35 cellular contexts compared by ENCODE assay signal in the genomic region with DNA sequence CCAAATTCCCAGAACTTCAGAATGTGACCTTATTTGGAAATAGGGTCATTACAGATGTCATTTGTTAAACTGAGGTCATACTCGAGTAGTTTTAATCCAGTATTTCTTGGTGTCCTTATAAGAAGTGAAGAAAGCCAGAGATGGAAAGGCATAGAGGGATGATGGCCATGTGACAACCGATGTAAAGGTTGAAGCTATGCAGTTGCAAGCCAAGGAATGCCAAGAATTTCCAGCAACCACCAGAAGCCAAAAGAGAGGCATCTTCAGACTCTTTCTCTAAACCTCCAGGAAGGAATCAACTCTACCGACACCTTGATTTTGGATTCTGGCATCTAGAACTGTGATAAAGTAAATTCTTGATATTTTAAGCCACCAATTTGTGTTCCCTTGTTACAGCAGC.
DNase-seq lines count a peak whose midpoint lies in the region; ATAC-seq and TF ChIP-seq lines count a peak whose summit lies in the region.
"Had no signal": no experiment of that assay in that cellular context is flagged by ENCODE, and none has a peak within 500 bp of the region (broad histone marks: within the 10 kb centered on the region; RNA-seq: fewer than 3 reads in every experiment).

No MANE protein-coding gene starts in this region.

- DNase-seq in EL (peak; percentile 58), SK-MEL-5 (ENCODE audit: low read depth, low spot score) (peak; percentile 37), foreskin melanocyte (peak; percentile 24), osteocyte (ENCODE audit: extremely low spot score, unreplicated experiment) (no peak), HK-2 (ENCODE audit: unreplicated experiment) (no peak)
- no peak for DNase-seq in CD8-positive, alpha-beta T cell
- no peak for DNase-seq in activated CD4-positive, alpha-beta T cell treated with anti-CD3 and anti-CD28 coated beads, Interleukin-2, amount 50 U/mL, for 48 hours
- DNase-seq: activated CD4-positive, CD25-positive, alpha-beta regulatory T cell treated with anti-CD3 and anti-CD28 coated beads, Interleukin-2, amount 50 U/mL, for 72 hours; activated CD8-positive, alpha-beta T cell treated with anti-CD3 and anti-CD28 coated beads for 36 hours; aorta; DND-41; esophagus squamous epithelium; gastrocnemius medialis; HFFc6; hypothalamus; Kasumi-1; kidney; naive thymus-derived CD8-positive, alpha-beta T cell; NCI-H1694; NCI-H2171; NCI-H524; NK-92 treated with Interleukin-12 subunit alpha and Interleukin-12 subunit beta, amount 100 ng/mL, for 24 hours; occipital lobe; SJCRH30; small intestine; stimulated activated CD4-positive, alpha-beta T cell treated with anti-CD3 and anti-CD28 coated beads, Interleukin-1b, Interleukin-23, amount 100 ng/mL, for 48 hours; stimulated activated CD8-positive, alpha-beta memory T cell treated with anti-CD3 and anti-CD28 coated beads, Interleukin-4, amount 100 ng/mL, for 48 hours; stimulated activated naive CD8-positive, alpha-beta T cell treated with anti-CD3 and anti-CD28 coated beads, Interleukin-15, amount 100 ng/mL, for 72 hours; thyroid gland had no signal

- H3K4me3 Mint-ChIP-seq in osteocyte (ENCODE audit: unreplicated experiment): no peak overlapping the region
- no peak overlapping the region for H3K4me3 Mint-ChIP-seq in CD8-positive, alpha-beta T cell
- H3K4me3 Mint-ChIP-seq: activated CD8-positive, alpha-beta T cell treated with anti-CD3 and anti-CD28 coated beads for 36 hours; activated T-helper 17 cell treated with anti-CD3 and anti-CD28 coated beads, Interleukin-2, amount 50 U/mL, for 72 hours; dendritic cell treated with granulocyte-macrophage colony-stimulating factor and Interleukin-4, amounts not matched to agents 40 ng/mL and 50 ng/mL, for 4 days; HFFc6; naive thymus-derived CD8-positive, alpha-beta T cell; stimulated activated naive CD8-positive, alpha-beta T cell treated with anti-CD3 and anti-CD28 coated beads, Interleukin-15, amount 100 ng/mL, for 72 hours had no signal

- CTCF ChIA-PET in CD8-positive, alpha-beta T cell (lab: Charles Lee): no interaction called here

- in situ Hi-C loops in SK-MEL-5 (cut with HindIII; ENCODE audit: low pct_unique_long_range_greater_than_20kb, low sequenced_read_pairs): no loop called here

- H3K9me3 Mint-ChIP-seq in osteocyte (ENCODE audit: unreplicated experiment): peaks cover 10% of the 10 kb centered on the region
- peaks cover 4% of the 10 kb centered on the region for H3K9me3 Mint-ChIP-seq in CD8-positive, alpha-beta T cell
- H3K9me3 Mint-ChIP-seq: activated CD8-positive, alpha-beta T cell treated with anti-CD3 and anti-CD28 coated beads for 36 hours; dendritic cell treated with granulocyte-macrophage colony-stimulating factor and Interleukin-4, amounts not matched to agents 40 ng/mL and 50 ng/mL, for 4 days; HFFc6 had no signal

- H3K27ac Mint-ChIP-seq in osteocyte (ENCODE audit: unreplicated experiment): peak overlapping the region; percentile 58
- no peak overlapping the region for H3K27ac Mint-ChIP-seq in CD8-positive, alpha-beta T cell
- H3K27ac Mint-ChIP-seq: activated CD8-positive, alpha-beta T cell treated with anti-CD3 and anti-CD28 coated beads for 36 hours; activated naive CD4-positive, alpha-beta T cell treated with anti-CD3 and anti-CD28 coated beads, Interleukin-2, amount 50 U/mL, for 72 hours; activated T-helper 17 cell treated with anti-CD3 and anti-CD28 coated beads, Interleukin-2, amount 50 U/mL, for 72 hours; dendritic cell treated with granulocyte-macrophage colony-stimulating factor and Interleukin-4, amounts not matched to agents 40 ng/mL and 50 ng/mL, for 4 days; HFFc6; naive thymus-derived CD8-positive, alpha-beta T cell; stimulated activated naive CD8-positive, alpha-beta T cell treated with anti-CD3 and anti-CD28 coated beads, Interleukin-15, amount 100 ng/mL, for 72 hours had no signal

- no peaks in the 10 kb centered on the region for H3K27me3 Mint-ChIP-seq in osteocyte (ENCODE audit: unreplicated experiment)
- H3K27me3 Mint-ChIP-seq in CD8-positive, alpha-beta T cell (ENCODE audit: low read depth): peaks cover 27% of the 10 kb centered on the region

- H3K4me1 Mint-ChIP-seq in osteocyte (ENCODE audit: unreplicated experiment): peaks cover 35% of the 10 kb centered on the region
- H3K4me1 Mint-ChIP-seq in CD8-positive, alpha-beta T cell (ENCODE audit: low read depth): no peaks in the 10 kb centered on the region
- H3K4me1 Mint-ChIP-seq: stimulated activated naive CD8-positive, alpha-beta T cell treated with anti-CD3 and anti-CD28 coated beads, Interleukin-15, amount 100 ng/mL, for 72 hours had no signal

- no peak for TF ChIP-seq CTCF in osteocyte (IDR thresholded peaks at IDR 0.05)
- TF ChIP-seq CTCF in CD8-positive, alpha-beta T cell (IDR thresholded peaks at IDR 0.05): no peak

- no peaks in the 10 kb centered on the region for H3K36me3 ChIP-seq in CD8-positive, alpha-beta T cell (ENCODE audit: insufficient read depth, low read length)
- H3K36me3 ChIP-seq: esophagus squamous epithelium, gastrocnemius medialis, SJCRH30, thyroid gland had no signal

- no peaks in the 10 kb centered on the region for H3K27me3 ChIP-seq in CD8-positive, alpha-beta T cell (ENCODE audit: insufficient read depth, low read length)
- H3K27me3 ChIP-seq: gastrocnemius medialis, SJCRH30, thyroid gland had no signal

- ATAC-seq in CD8-positive, alpha-beta T cell: no peak
- ATAC-seq: activated CD8-positive, alpha-beta T cell treated with anti-CD3 and anti-CD28 coated beads for 36 hours; activated naive CD4-positive, alpha-beta T cell treated with anti-CD3 and anti-CD28 coated beads, Interleukin-2, amount 50 U/mL, for 72 hours; activated T-helper 17 cell treated with anti-CD3 and anti-CD28 coated beads, Interleukin-2, amount 50 U/mL, for 72 hours; gastrocnemius medialis; GM12878; HepG2; naive thymus-derived CD8-positive, alpha-beta T cell; stimulated activated naive CD8-positive, alpha-beta T cell treated with anti-CD3 and anti-CD28 coated beads, Interleukin-15, amount 100 ng/mL, for 72 hours had no signal

- no peak overlapping the region for H3K27ac ChIP-seq in CD8-positive, alpha-beta T cell (ENCODE audit: low read depth, low read length)
- H3K27ac ChIP-seq: C4-2B, esophagus squamous epithelium, gastrocnemius medialis, SJCRH30, thyroid gland had no signal

- peaks cover 5% of the 10 kb centered on the region for H3K36me3 Mint-ChIP-seq in osteocyte (ENCODE audit: unreplicated experiment)
- H3K36me3 Mint-ChIP-seq in CD8-positive, alpha-beta T cell: no peaks in the 10 kb centered on the region
- H3K36me3 Mint-ChIP-seq: naive thymus-derived CD8-positive, alpha-beta T cell had no signal

- POLR2A ChIA-PET in CD8-positive, alpha-beta T cell (lab: Charles Lee): no interaction called here

- intact Hi-C loops in CD8-positive, alpha-beta T cell (cut with DNase I, micrococcal nuclease): no loop called here

- no peaks in the 10 kb centered on the region for H3K4me1 ChIP-seq in CD8-positive, alpha-beta T cell (ENCODE audit: insufficient read depth, low read length)
- H3K4me1 ChIP-seq: thyroid gland had no signal

- H3K4me3 ChIP-seq in CD8-positive, alpha-beta T cell (ENCODE audit: low read depth, low read length): no peak overlapping the region
- H3K4me3 ChIP-seq: esophagus squamous epithelium, gastrocnemius medialis, GM12878, SJCRH30, thyroid gland had no signal

- H3K9me3 ChIP-seq in CD8-positive, alpha-beta T cell (ENCODE audit: low read length): no peaks in the 10 kb centered on the region
- H3K9me3 ChIP-seq: esophagus squamous epithelium, gastrocnemius medialis, SJCRH30, thyroid gland had no signal

Comparison
In these comparisons a context has a peak if more than half of its experiments do, and no peak if none do; other contexts are left out.
1. DNase-seq: peak in EL (single experiment), SK-MEL-5 (single experiment) and foreskin melanocyte (single experiment); none in osteocyte (single experiment), HK-2 (single experiment), CD8-positive, alpha-beta T cell (0 of 7) and activated CD4-positive, alpha-beta T cell treated with anti-CD3 and anti-CD28 coated beads, Interleukin-2, amount 50 U/mL, for 48 hours (0 of 2).